Comparison of ENCODE assay signal across 10 cellular contexts in genomic region chr14:64645220-64645891, GRCh38. TPM values are rescaled to one million over a fixed set of nuclear protein-coding genes. Genes with fewer than 3 reads are reported as not detected.
DNase-seq lines count a peak whose midpoint lies in the region; ATAC-seq and TF ChIP-seq lines count a peak whose summit lies in the region.
"Had no signal": no experiment of that assay in that cellular context is flagged by ENCODE, and none has a peak within 500 bp of the region (broad histone marks: within the 10 kb centered on the region; RNA-seq: fewer than 3 reads in every experiment).

No MANE protein-coding gene starts in this region.

- no peaks in the 10 kb centered on the region for H3K27me3 ChIP-seq in RWPE2 (ENCODE audit: insufficient read depth, poor library complexity, severe bottlenecking)

- H3K4me1 ChIP-seq in RWPE2 (ENCODE audit: insufficient read depth, poor library complexity, severe bottlenecking), result peaks cover 10% of the 10 kb centered on the region

- H3K27me3 Mint-ChIP-seq in nephron progenitor cell (ENCODE audit: low read depth, poor library complexity), result peaks cover 5% of the 10 kb centered on the region
- peaks cover 6% of the 10 kb centered on the region for H3K27me3 Mint-ChIP-seq in activated T-cell treated with anti-CD3 and anti-CD28 coated beads, Interleukin-2, amount 50 U/mL, for 24 hours

- ATAC-seq in RWPE2 (ENCODE audit: low read depth), result peak; percentile 46
- ATAC-seq in GM19395 (IDR thresholded peaks at IDR 0.05; ENCODE audit: unreplicated experiment), result no peak
- ATAC-seq: naive thymus-derived CD4-positive, alpha-beta T cell had no signal

- DNase-seq in AG08395 (ENCODE audit: low spot score), result peak; percentile 80
- DNase-seq in RWPE2 (ENCODE audit: low spot score), result no peak
- DNase-seq in fibroblast of the aortic adventitia (ENCODE audit: low read depth), result peak; percentile 91
- DNase-seq in nephron progenitor cell, result peak; percentile 36
- DNase-seq in activated T-cell treated with anti-CD3 and anti-CD28 coated beads, Interleukin-2, amount 50 U/mL, for 24 hours, result no peak
- no peak for DNase-seq in KG1 (lab: John Stamatoyannopoulos, UW)
- DNase-seq in NCI-H2081 (lab: John Stamatoyannopoulos, UW), result no peak
- DNase-seq: activated T-cell treated with anti-CD3 and anti-CD28 coated beads, Interleukin-2, amount 50 U/mL, for 48 hours; naive thymus-derived CD4-positive, alpha-beta T cell had no signal

- peaks cover 8% of the 10 kb centered on the region for H3K36me3 Mint-ChIP-seq in nephron progenitor cell (ENCODE audit: low read depth)
- H3K36me3 Mint-ChIP-seq in activated T-cell treated with anti-CD3 and anti-CD28 coated beads, Interleukin-2, amount 50 U/mL, for 24 hours (ENCODE audit: low read depth), result no peaks in the 10 kb centered on the region
- H3K36me3 Mint-ChIP-seq: naive thymus-derived CD4-positive, alpha-beta T cell had no signal

- peaks cover 59% of the 10 kb centered on the region for H3K4me1 Mint-ChIP-seq in nephron progenitor cell
- H3K4me1 Mint-ChIP-seq in activated T-cell treated with anti-CD3 and anti-CD28 coated beads, Interleukin-2, amount 50 U/mL, for 24 hours (ENCODE audit: low read depth), result no peaks in the 10 kb centered on the region
- H3K4me1 Mint-ChIP-seq: naive thymus-derived CD4-positive, alpha-beta T cell had no signal

- H3K4me3 ChIP-seq in RWPE2 (ENCODE audit: severe bottlenecking), result no peak overlapping the region
- H3K4me3 ChIP-seq in fibroblast of the aortic adventitia (ENCODE audit: low read depth, low read length), result no peak overlapping the region

- H3K9me3 ChIP-seq in RWPE2 (ENCODE audit: severe bottlenecking), result no peaks in the 10 kb centered on the region

- TF ChIP-seq CTCF in RWPE2 (IDR thresholded peaks at IDR 0.05; ENCODE audit: poor library complexity, severe bottlenecking) (no peak), fibroblast of the aortic adventitia (IDR thresholded peaks at IDR 0.05; ENCODE audit: insufficient read depth, low read length) (no peak), nephron progenitor cell (IDR thresholded peaks at IDR 0.05) (no peak)

- no peaks in the 10 kb centered on the region for H3K36me3 ChIP-seq in RWPE2 (ENCODE audit: low read depth)

- peak overlapping the region; percentile 70 for H3K4me3 Mint-ChIP-seq in nephron progenitor cell
- H3K4me3 Mint-ChIP-seq in activated T-cell treated with anti-CD3 and anti-CD28 coated beads, Interleukin-2, amount 50 U/mL, for 24 hours, result no peak overlapping the region
- H3K4me3 Mint-ChIP-seq: naive thymus-derived CD4-positive, alpha-beta T cell had no signal

- peak overlapping the region; percentile 99 for H3K27ac Mint-ChIP-seq in nephron progenitor cell
- no peak overlapping the region for H3K27ac Mint-ChIP-seq in activated T-cell treated with anti-CD3 and anti-CD28 coated beads, Interleukin-2, amount 50 U/mL, for 24 hours
- H3K27ac Mint-ChIP-seq: naive thymus-derived CD4-positive, alpha-beta T cell had no signal

- H3K9me3 Mint-ChIP-seq in nephron progenitor cell, result peaks cover 10% of the 10 kb centered on the region
- no peaks in the 10 kb centered on the region for H3K9me3 Mint-ChIP-seq in activated T-cell treated with anti-CD3 and anti-CD28 coated beads, Interleukin-2, amount 50 U/mL, for 24 hours

- peak overlapping the region; percentile 25 for H3K27ac ChIP-seq in RWPE2 (ENCODE audit: poor library complexity, severe bottlenecking)

RNA-seq across cellular contexts. Expression of gene PLEKHG3, which starts 58.9 kb away (rescaled TPM):
- 8.2 and 9.0 TPM in 2 replicates for total RNA-seq in fibroblast of the aortic adventitia (ENCODE audit: low replicate concordance)

Comparison
In these comparisons a context has a peak if more than half of its experiments do, and no peak if none do; other contexts are left out.
1. DNase-seq: peak in AG08395 (single experiment), fibroblast of the aortic adventitia (single experiment) and nephron progenitor cell (single experiment); none in RWPE2 (single experiment), activated T-cell treated with anti-CD3 and anti-CD28 coated beads, Interleukin-2, amount 50 U/mL, for 24 hours (single experiment), KG1 (single experiment) and NCI-H2081 (0 of 2).